In the genomic region with DNA sequence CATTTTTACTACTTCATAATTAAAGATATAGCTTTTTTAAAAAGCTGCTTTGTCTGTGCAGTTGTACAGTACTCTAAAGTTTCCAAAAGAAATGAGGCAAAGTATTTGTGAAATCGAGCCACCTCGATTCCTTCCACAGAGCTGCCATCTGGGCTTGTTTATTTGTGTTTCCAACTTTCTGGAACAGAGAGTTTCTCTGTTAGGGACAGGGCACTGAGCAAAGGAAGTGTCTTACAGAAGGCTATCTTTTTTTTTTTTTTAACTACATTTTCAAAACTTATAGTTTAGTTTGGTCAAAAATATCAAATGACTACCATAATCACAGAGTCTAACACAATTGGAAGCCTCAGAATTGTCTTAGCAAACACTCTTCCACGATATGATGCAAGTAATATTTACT, we compare ENCODE assay signal across 9 cellular contexts. TPM values are rescaled to one million over a fixed set of nuclear protein-coding genes. Genes with fewer than 3 reads are reported as not detected.
A peak's percentile ranks its signal among the peaks of the same experiment; 100 is the strongest.
DNase-seq lines count a peak whose midpoint lies in the region; ATAC-seq and TF ChIP-seq lines count a peak whose summit lies in the region.
"Had no signal": no experiment of that assay in that cellular context is flagged by ENCODE, and none has a peak within 500 bp of the region (broad histone marks: within the 10 kb centered on the region; RNA-seq: fewer than 3 reads in every experiment).

No MANE protein-coding gene starts in this region.

- H3K4me1 Mint-ChIP-seq in WTC11 (peaks cover 47% of the 10 kb centered on the region), nephron progenitor cell (peaks cover 28% of the 10 kb centered on the region)
- H3K4me1 Mint-ChIP-seq in activated naive CD4-positive, alpha-beta T cell treated with anti-CD3 and anti-CD28 coated beads for 36 hours (ENCODE audit: low read depth): no peaks in the 10 kb centered on the region

- no peak overlapping the region for H3K27ac ChIP-seq in urinary bladder (ENCODE audit: low read depth)

- H3K9me3 Mint-ChIP-seq in WTC11 (no peaks in the 10 kb centered on the region), nephron progenitor cell (peaks cover 19% of the 10 kb centered on the region)
- H3K9me3 Mint-ChIP-seq in activated naive CD4-positive, alpha-beta T cell treated with anti-CD3 and anti-CD28 coated beads for 36 hours: no peaks in the 10 kb centered on the region
- H3K9me3 Mint-ChIP-seq: effector memory CD8-positive, alpha-beta T cell had no signal

- POLR2A ChIA-PET in WTC11 (lab: Charles Lee) (interaction anchor here (0.7 kb wide), 1 partner anchor 44 kb away, joined by 4 read pairs; no protein-coding TSS in a partner anchor), GM10248 (lab: Yijun Ruan, JAX) (no interaction called here)

- peak overlapping the region; percentile 53 for H3K4me3 ChIP-seq in fibroblast of villous mesenchyme (ENCODE audit: low read depth, low read length)
- H3K4me3 ChIP-seq in urinary bladder (ENCODE audit: low read depth, low read length): peak overlapping the region; percentile 22

- WGBS in urinary bladder: 23% methylated on average over 3 of the region's 3 CpGs

- no peak for TF ChIP-seq CTCF in WTC11 (IDR thresholded peaks at IDR 0.05)
- TF ChIP-seq CTCF in fibroblast of villous mesenchyme (IDR thresholded peaks at IDR 0.05; ENCODE audit: insufficient read depth, low read depth, low read length): no peak
- TF ChIP-seq CTCF in nephron progenitor cell (IDR thresholded peaks at IDR 0.05): no peak
- no peak for TF ChIP-seq CTCF in GM10248 (IDR thresholded peaks at IDR 0.05; ENCODE audit: control extremely low read depth, extremely low read depth, low read depth, missing control alignments)

- H3K36me3 Mint-ChIP-seq in WTC11: no peaks in the 10 kb centered on the region
- peaks cover 34% of the 10 kb centered on the region for H3K36me3 Mint-ChIP-seq in nephron progenitor cell (ENCODE audit: low read depth)
- H3K36me3 Mint-ChIP-seq in activated naive CD4-positive, alpha-beta T cell treated with anti-CD3 and anti-CD28 coated beads for 36 hours (ENCODE audit: low read depth): no peaks in the 10 kb centered on the region

- H3K27ac Mint-ChIP-seq in WTC11 (no peak overlapping the region), nephron progenitor cell (no peak overlapping the region)
- no peak overlapping the region for H3K27ac Mint-ChIP-seq in activated naive CD4-positive, alpha-beta T cell treated with anti-CD3 and anti-CD28 coated beads for 36 hours
- H3K27ac Mint-ChIP-seq: effector memory CD8-positive, alpha-beta T cell had no signal

- ATAC-seq in WTC11 (no peak), GM18909 (IDR thresholded peaks at IDR 0.05; ENCODE audit: poor library complexity, unreplicated experiment) (no peak)
- ATAC-seq: effector memory CD8-positive, alpha-beta T cell had no signal

- H3K27me3 Mint-ChIP-seq in WTC11 (ENCODE audit: low read depth): no peaks in the 10 kb centered on the region
- no peaks in the 10 kb centered on the region for H3K27me3 Mint-ChIP-seq in nephron progenitor cell (ENCODE audit: low read depth, poor library complexity)
- peaks cover 2% of the 10 kb centered on the region for H3K27me3 Mint-ChIP-seq in activated naive CD4-positive, alpha-beta T cell treated with anti-CD3 and anti-CD28 coated beads for 36 hours (ENCODE audit: low read depth)

- no peaks in the 10 kb centered on the region for H3K36me3 ChIP-seq in urinary bladder (ENCODE audit: insufficient read depth)

- CTCF ChIA-PET in WTC11 (lab: Charles Lee) (no interaction called here), GM10248 (lab: Yijun Ruan, JAX) (no interaction called here)
- CTCF ChIA-PET in activated naive CD4-positive, alpha-beta T cell treated with anti-CD3 and anti-CD28 coated beads for 36 hours (lab: Charles Lee): no interaction called here

- H3K4me1 ChIP-seq in urinary bladder (ENCODE audit: insufficient read depth): peaks cover 2% of the 10 kb centered on the region

- no peak for DNase-seq in WTC11 (ENCODE audit: low spot score)
- peak; percentile 24 for DNase-seq in fibroblast of villous mesenchyme (ENCODE audit: low read depth)
- DNase-seq in nephron progenitor cell: peak; percentile 8
- no peak for DNase-seq in GM10248 (ENCODE audit: extremely low spot score)
- no peak for DNase-seq in activated naive CD4-positive, alpha-beta T cell treated with anti-CD3 and anti-CD28 coated beads for 36 hours
- DNase-seq: effector memory CD8-positive, alpha-beta T cell; NCI-H1092 had no signal

- peak overlapping the region; percentile 53 for H3K4me3 Mint-ChIP-seq in WTC11
- peak overlapping the region; percentile 83 for H3K4me3 Mint-ChIP-seq in nephron progenitor cell
- H3K4me3 Mint-ChIP-seq in activated naive CD4-positive, alpha-beta T cell treated with anti-CD3 and anti-CD28 coated beads for 36 hours: no peak overlapping the region
- H3K4me3 Mint-ChIP-seq: effector memory CD8-positive, alpha-beta T cell had no signal

- intact Hi-C loops in activated naive CD4-positive, alpha-beta T cell treated with anti-CD3 and anti-CD28 coated beads for 36 hours (cut with micrococcal nuclease): no loop called here

TF ChIP-seq in WTC11, 78 proteins besides CTCF, POLR2A, EP300 and RAD21 (continues in another document):
- TF ChIP-seq, protein P1, sequence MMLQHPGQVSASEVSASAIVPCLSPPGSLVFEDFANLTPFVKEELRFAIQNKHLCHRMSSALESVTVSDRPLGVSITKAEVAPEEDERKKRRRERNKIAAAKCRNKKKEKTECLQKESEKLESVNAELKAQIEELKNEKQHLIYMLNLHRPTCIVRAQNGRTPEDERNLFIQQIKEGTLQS (CRISPR knock-in tag; conservative IDR thresholded peaks at IDR 0.05): no peak
- TF ChIP-seq, protein P2, sequence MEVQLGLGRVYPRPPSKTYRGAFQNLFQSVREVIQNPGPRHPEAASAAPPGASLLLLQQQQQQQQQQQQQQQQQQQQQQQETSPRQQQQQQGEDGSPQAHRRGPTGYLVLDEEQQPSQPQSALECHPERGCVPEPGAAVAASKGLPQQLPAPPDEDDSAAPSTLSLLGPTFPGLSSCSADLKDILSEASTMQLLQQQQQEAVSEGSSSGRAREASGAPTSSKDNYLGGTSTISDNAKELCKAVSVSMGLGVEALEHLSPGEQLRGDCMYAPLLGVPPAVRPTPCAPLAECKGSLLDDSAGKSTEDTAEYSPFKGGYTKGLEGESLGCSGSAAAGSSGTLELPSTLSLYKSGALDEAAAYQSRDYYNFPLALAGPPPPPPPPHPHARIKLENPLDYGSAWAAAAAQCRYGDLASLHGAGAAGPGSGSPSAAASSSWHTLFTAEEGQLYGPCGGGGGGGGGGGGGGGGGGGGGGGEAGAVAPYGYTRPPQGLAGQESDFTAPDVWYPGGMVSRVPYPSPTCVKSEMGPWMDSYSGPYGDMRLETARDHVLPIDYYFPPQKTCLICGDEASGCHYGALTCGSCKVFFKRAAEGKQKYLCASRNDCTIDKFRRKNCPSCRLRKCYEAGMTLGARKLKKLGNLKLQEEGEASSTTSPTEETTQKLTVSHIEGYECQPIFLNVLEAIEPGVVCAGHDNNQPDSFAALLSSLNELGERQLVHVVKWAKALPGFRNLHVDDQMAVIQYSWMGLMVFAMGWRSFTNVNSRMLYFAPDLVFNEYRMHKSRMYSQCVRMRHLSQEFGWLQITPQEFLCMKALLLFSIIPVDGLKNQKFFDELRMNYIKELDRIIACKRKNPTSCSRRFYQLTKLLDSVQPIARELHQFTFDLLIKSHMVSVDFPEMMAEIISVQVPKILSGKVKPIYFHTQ (CRISPR knock-in tag; IDR thresholded peaks at IDR 0.05): no peak
- TF ChIP-seq ZNF232 (CRISPR knock-in tag; IDR thresholded peaks at IDR 0.05): no peak
- TF ChIP-seq JUN (CRISPR knock-in tag; IDR thresholded peaks at IDR 0.05): no peak
- no peak for TF ChIP-seq GTF2I (CRISPR knock-in tag; conservative IDR thresholded peaks at IDR 0.05)
- no peak for TF ChIP-seq EMX1 (CRISPR knock-in tag; IDR thresholded peaks at IDR 0.05)
- no peak for TF ChIP-seq ELF4 (CRISPR knock-in tag; IDR thresholded peaks at IDR 0.05; ENCODE audit: low read depth)
- TF ChIP-seq ZNF416 (CRISPR knock-in tag; IDR thresholded peaks at IDR 0.05): no peak
- TF ChIP-seq, protein P3, sequence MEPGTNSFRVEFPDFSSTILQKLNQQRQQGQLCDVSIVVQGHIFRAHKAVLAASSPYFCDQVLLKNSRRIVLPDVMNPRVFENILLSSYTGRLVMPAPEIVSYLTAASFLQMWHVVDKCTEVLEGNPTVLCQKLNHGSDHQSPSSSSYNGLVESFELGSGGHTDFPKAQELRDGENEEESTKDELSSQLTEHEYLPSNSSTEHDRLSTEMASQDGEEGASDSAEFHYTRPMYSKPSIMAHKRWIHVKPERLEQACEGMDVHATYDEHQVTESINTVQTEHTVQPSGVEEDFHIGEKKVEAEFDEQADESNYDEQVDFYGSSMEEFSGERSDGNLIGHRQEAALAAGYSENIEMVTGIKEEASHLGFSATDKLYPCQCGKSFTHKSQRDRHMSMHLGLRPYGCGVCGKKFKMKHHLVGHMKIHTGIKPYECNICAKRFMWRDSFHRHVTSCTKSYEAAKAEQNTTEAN (CRISPR knock-in tag; IDR thresholded peaks at IDR 0.05): no peak
- no peak for TF ChIP-seq TP53 (CRISPR knock-in tag; IDR thresholded peaks at IDR 0.05)
- no peak for TF ChIP-seq NFE2L1 (CRISPR knock-in tag; IDR thresholded peaks at IDR 0.05)
- no peak for TF ChIP-seq SMAD4 (CRISPR knock-in tag; IDR thresholded peaks at IDR 0.05)

RNA-seq across cellular contexts. Expression of a gene that starts 0.8 kb away (rescaled TPM):
- 1.1 to 1.9 TPM (median 1.5 TPM) in 3 replicates for total RNA-seq in WTC11 (2021)
- 4.7 and 6.4 TPM in 2 replicates for total RNA-seq in fibroblast of villous mesenchyme
- 37.4 TPM for total RNA-seq in urinary bladder
- 4.0 TPM for polyA plus RNA-seq in urinary bladder
- not detected for total RNA-seq in activated naive CD4-positive, alpha-beta T cell treated with anti-CD3 and anti-CD28 coated beads for 36 hours

RNA-seq across cellular contexts. Expression of a gene that starts 30.6 kb away (rescaled TPM):
- total RNA-seq in WTC11 (2021) (24.8 to 32.2 TPM (median 25.6 TPM) in 3 replicates), fibroblast of villous mesenchyme (3.9 and 5.2 TPM in 2 replicates), urinary bladder (3.8 TPM)
- 3.7 TPM for polyA plus RNA-seq in urinary bladder
- 1 to 10 TPM; 7.5 to 8.8 TPM for total RNA-seq in activated naive CD4-positive, alpha-beta T cell treated with anti-CD3 and anti-CD28 coated beads for 36 hours

Comparison
In these comparisons a context has a peak if more than half of its experiments do, and no peak if none do; other contexts are left out.
1. DNase-seq: peak in fibroblast of villous mesenchyme (single experiment) and nephron progenitor cell (single experiment); none in WTC11 (single experiment), GM10248 (single experiment) and activated naive CD4-positive, alpha-beta T cell treated with anti-CD3 and anti-CD28 coated beads for 36 hours (single experiment).